ENCODE assay signal across 1 cellular context in genomic region chr3:196111939-196112386, GRCh38.
A peak's percentile ranks its signal among the peaks of the same experiment; 100 is the strongest.
TF ChIP-seq lines count a peak whose summit lies in the region.

No MANE protein-coding gene starts in this region.

TF ChIP-seq in GM12878, 131 proteins besides CTCF, POLR2A, EP300 and RAD21 (continued from another document and continues in another):
- TF ChIP-seq CUX1 (IDR thresholded peaks at IDR 0.05; ENCODE audit: insufficient replicate concordance, low read depth, low read length) = no peak
- TF ChIP-seq PML (IDR thresholded peaks at IDR 0.05; ENCODE audit: low read length) = no peak
- TF ChIP-seq JUNB (IDR thresholded peaks at IDR 0.05) = no peak
- TF ChIP-seq ZNF622 (IDR thresholded peaks at IDR 0.05) = no peak
- TF ChIP-seq E4F1 (IDR thresholded peaks at IDR 0.05; ENCODE audit: borderline replicate concordance, partially characterized antibody) = peak; percentile 67
- TF ChIP-seq NKRF (conservative IDR thresholded peaks at IDR 0.05) = no peak
- TF ChIP-seq TAF1 (IDR thresholded peaks at IDR 0.05; ENCODE audit: borderline replicate concordance, low read depth, low read length) = no peak
- peak; percentile 86 for TF ChIP-seq NR2F1 (conservative IDR thresholded peaks at IDR 0.05)
- TF ChIP-seq RCOR1 (conservative IDR thresholded peaks at IDR 0.05; ENCODE audit: low read depth, low read length) = no peak
- TF ChIP-seq MTA2 (IDR thresholded peaks at IDR 0.05; ENCODE audit: low read depth) = peak; percentile 66
- TF ChIP-seq CBFB (IDR thresholded peaks at IDR 0.05; ENCODE audit: low read depth) = no peak
- no peak for TF ChIP-seq NFYA (IDR thresholded peaks at IDR 0.05; ENCODE audit: borderline replicate concordance, low read depth, low read length)
- TF ChIP-seq RELB (IDR thresholded peaks at IDR 0.05; ENCODE audit: low read depth) = peak; percentile 81
- TF ChIP-seq EZH2 (IDR thresholded peaks at IDR 0.05; ENCODE audit: borderline replicate concordance, control insufficient read depth, low read depth, low read length) = no peak
- TF ChIP-seq RAD51 (IDR thresholded peaks at IDR 0.05) = no peak
- no peak for TF ChIP-seq KDM1A (IDR thresholded peaks at IDR 0.05; ENCODE audit: borderline replicate concordance)
- peak; percentile 43; the same call in 1 of the 2 replicates for TF ChIP-seq NFIC (IDR thresholded peaks at IDR 0.05; ENCODE audit: low read depth, low read length)
- TF ChIP-seq RB1 (IDR thresholded peaks at IDR 0.05; ENCODE audit: borderline replicate concordance) = no peak
- no peak for TF ChIP-seq SUZ12 (IDR thresholded peaks at IDR 0.05; ENCODE audit: unreplicated experiment)
- TF ChIP-seq SREBF1 (IDR thresholded peaks at IDR 0.05; ENCODE audit: low read length) = no peak
- no peak for TF ChIP-seq NR2C1 (IDR thresholded peaks at IDR 0.05)
- no peak for TF ChIP-seq ZSCAN29 (IDR thresholded peaks at IDR 0.05)
- no peak for TF ChIP-seq PRDM15 (CRISPR knock-in tag; IDR thresholded peaks at IDR 0.05)
- peak; percentile 61 for TF ChIP-seq SMARCA5 (IDR thresholded peaks at IDR 0.05)
- TF ChIP-seq IRF5 (IDR thresholded peaks at IDR 0.05; ENCODE audit: borderline replicate concordance) = no peak
- TF ChIP-seq ZNF274 (IDR thresholded peaks at IDR 0.05; ENCODE audit: insufficient read depth, insufficient read length) = no peak
- no peak for TF ChIP-seq CREM (IDR thresholded peaks at IDR 0.05; ENCODE audit: low read depth)
- TF ChIP-seq CBX5 (IDR thresholded peaks at IDR 0.05; ENCODE audit: low read depth) = no peak
- TF ChIP-seq CHD2 (IDR thresholded peaks at IDR 0.05; ENCODE audit: borderline replicate concordance, low read depth, low read length) = no peak
- no peak for TF ChIP-seq STAT3 (IDR thresholded peaks at IDR 0.05; ENCODE audit: low read depth, low read length)
- 0 out of 2 replicates have a peak, but pooled peaks have one; percentile 15 for TF ChIP-seq ZNF687 (IDR thresholded peaks at IDR 0.05)
- no peak; a peak in 1 of 4 replicates for TF ChIP-seq BHLHE40 (IDR thresholded peaks at IDR 0.05; ENCODE audit: borderline replicate concordance in 1 of 2, low read depth in 2 of 2, low read length in 1 of 2)
- no peak for TF ChIP-seq BMI1 (IDR thresholded peaks at IDR 0.05; ENCODE audit: borderline replicate concordance)
- TF ChIP-seq EED (IDR thresholded peaks at IDR 0.05; ENCODE audit: low read depth) = 0 out of 2 replicates have a peak, but pooled peaks have one; percentile 13
- peak; percentile 54; the same call in 1 of the 2 replicates for TF ChIP-seq ZNF384 (IDR thresholded peaks at IDR 0.05; ENCODE audit: borderline replicate concordance, low read depth, low read length)
- TF ChIP-seq SKIL (IDR thresholded peaks at IDR 0.05; ENCODE audit: low read depth, poor library complexity, severe bottlenecking) = peak; percentile 80
- TF ChIP-seq NBN (IDR thresholded peaks at IDR 0.05) = 0 out of 2 replicates have a peak, but pooled peaks have one; percentile 53
